ENCODE assay signal across 20 cellular contexts in genomic region chr1:33985166-33985565, GRCh38.
DNase-seq lines count a peak whose midpoint lies in the region; ATAC-seq and TF ChIP-seq lines count a peak whose summit lies in the region.
"Had no signal": no experiment of that assay in that cellular context is flagged by ENCODE, and none has a peak within 500 bp of the region (broad histone marks: within the 10 kb centered on the region; RNA-seq: fewer than 3 reads in every experiment).

No MANE protein-coding gene starts in this region.

- TF ChIP-seq CTCF in AG09309 (IDR thresholded peaks at IDR 0.05; ENCODE audit: control insufficient read depth, insufficient read depth, low read depth, low read length, missing control alignments), result no peak
- no peak for TF ChIP-seq CTCF in ascending aorta (IDR thresholded peaks at IDR 0.05)
- no peak for TF ChIP-seq CTCF in left lung (IDR thresholded peaks at IDR 0.05)

- H3K27ac ChIP-seq in ascending aorta (peak overlapping the region; percentile 60 to 82), left lung (no peak overlapping the region)
- H3K27ac ChIP-seq: epithelial cell of prostate had no signal

- no peaks in the 10 kb centered on the region for H3K4me1 Mint-ChIP-seq in activated CD4-positive, alpha-beta T cell treated with anti-CD3 and anti-CD28 coated beads, Interleukin-2, amount 10 ng/mL, durations not matched to agents 24 days and 14 days
- H3K4me1 Mint-ChIP-seq: activated CD8-positive, alpha-beta memory T cell treated with anti-CD3 and anti-CD28 coated beads, Interleukin-2, amount 10 ng/mL, durations not matched to agents 7 days and 5 days; neural crest cell had no signal

- intact Hi-C loops in ascending aorta (cut with DNase I), result loop anchor here (2.0 kb wide), 2 partner anchors 82 to 178 kb away; no protein-coding TSS in a partner anchor
- intact Hi-C loops in left lung (cut with DNase I), result no loop called here
- intact Hi-C loops in activated CD4-positive, alpha-beta T cell treated with anti-CD3 and anti-CD28 coated beads, Interleukin-2, amount 10 ng/mL, durations not matched to agents 24 days and 14 days (cut with micrococcal nuclease), result no loop called here

- peak; percentile 64 for DNase-seq in AG09309 (ENCODE audit: low read depth)
- DNase-seq in ELF-1 (ENCODE audit: low read depth, low spot score), result peak; percentile 44
- DNase-seq in ascending aorta (ENCODE audit: low spot score in 2 of 2), result peak in 1 of 2 donors; percentile 67
- DNase-seq in left lung, result no peak
- no peak for DNase-seq in HPDE6-E6E7 (ENCODE audit: extremely low spot score)
- no peak for DNase-seq in activated CD4-positive, alpha-beta T cell treated with anti-CD3 and anti-CD28 coated beads, Interleukin-2, amount 10 ng/mL, durations not matched to agents 24 days and 14 days
- DNase-seq in KG1 (lab: John Stamatoyannopoulos, UW), result no peak
- DNase-seq: activated CD8-positive, alpha-beta memory T cell treated with anti-CD3 and anti-CD28 coated beads, Interleukin-2, amount 10 ng/mL, durations not matched to agents 7 days and 5 days; activated effector memory CD4-positive, alpha-beta T cell treated with anti-CD3 and anti-CD28 coated beads, Interleukin-2, amount 50 U/mL, for 16 hours; BE2C; cortex of kidney; midbrain; NCI-H1092; retina; SHP77 treated with DMSO at 0.1 percent for 48 hours; T-helper 2 cell had no signal

- no peak overlapping the region for H3K4me3 Mint-ChIP-seq in activated CD4-positive, alpha-beta T cell treated with anti-CD3 and anti-CD28 coated beads, Interleukin-2, amount 10 ng/mL, durations not matched to agents 24 days and 14 days
- H3K4me3 Mint-ChIP-seq: activated CD8-positive, alpha-beta memory T cell treated with anti-CD3 and anti-CD28 coated beads, Interleukin-2, amount 10 ng/mL, durations not matched to agents 7 days and 5 days; neural crest cell had no signal

- no peak overlapping the region for H3K27ac Mint-ChIP-seq in activated CD4-positive, alpha-beta T cell treated with anti-CD3 and anti-CD28 coated beads, Interleukin-2, amount 10 ng/mL, durations not matched to agents 24 days and 14 days
- H3K27ac Mint-ChIP-seq: activated CD8-positive, alpha-beta memory T cell treated with anti-CD3 and anti-CD28 coated beads, Interleukin-2, amount 10 ng/mL, durations not matched to agents 7 days and 5 days had no signal

- H3K36me3 ChIP-seq in ascending aorta, result no peaks in the 10 kb centered on the region
- no peaks in the 10 kb centered on the region for H3K36me3 ChIP-seq in left lung
- H3K36me3 ChIP-seq: BE2C had no signal

- H3K27me3 Mint-ChIP-seq in activated CD4-positive, alpha-beta T cell treated with anti-CD3 and anti-CD28 coated beads, Interleukin-2, amount 10 ng/mL, durations not matched to agents 24 days and 14 days, result peaks cover 2% of the 10 kb centered on the region
- H3K27me3 Mint-ChIP-seq: activated CD8-positive, alpha-beta memory T cell treated with anti-CD3 and anti-CD28 coated beads, Interleukin-2, amount 10 ng/mL, durations not matched to agents 7 days and 5 days had no signal

- peaks cover 11 to 20% of the 10 kb centered on the region in 2 donors for H3K4me1 ChIP-seq in ascending aorta
- H3K4me1 ChIP-seq in left lung, result no peaks in the 10 kb centered on the region
- H3K4me1 ChIP-seq: BE2C had no signal

- H3K9me3 Mint-ChIP-seq in activated CD4-positive, alpha-beta T cell treated with anti-CD3 and anti-CD28 coated beads, Interleukin-2, amount 10 ng/mL, durations not matched to agents 24 days and 14 days, result no peaks in the 10 kb centered on the region

- H3K27me3 ChIP-seq in ascending aorta (no peaks in the 10 kb centered on the region), left lung (peaks cover 0 to 10% of the 10 kb centered on the region in 2 donors)
- H3K27me3 ChIP-seq: BE2C had no signal

- H3K4me3 ChIP-seq in AG09309 (ENCODE audit: control insufficient read depth, low read depth, low read length), result no peak overlapping the region
- H3K4me3 ChIP-seq in ascending aorta, result peak overlapping the region in 1 of 2 donors; percentile 25
- H3K4me3 ChIP-seq in left lung, result no peak overlapping the region

- H3K9me3 ChIP-seq in ascending aorta, result no peaks in the 10 kb centered on the region
- H3K9me3 ChIP-seq in left lung, result no peaks in the 10 kb centered on the region
- H3K9me3 ChIP-seq: BE2C had no signal

- ATAC-seq in left lung, result peak; percentile 36
- ATAC-seq in HG02763 (IDR thresholded peaks at IDR 0.05; ENCODE audit: unreplicated experiment), result no peak
- ATAC-seq: activated CD4-positive, CD25-positive, alpha-beta regulatory T cell treated with anti-CD3 and anti-CD28 coated beads, Interleukin-2, amount 50 U/mL, for 24 hours; activated CD8-positive, alpha-beta memory T cell treated with anti-CD3 and anti-CD28 coated beads, Interleukin-2, amount 10 ng/mL, durations not matched to agents 7 days and 5 days had no signal

- H3K36me3 Mint-ChIP-seq in activated CD4-positive, alpha-beta T cell treated with anti-CD3 and anti-CD28 coated beads, Interleukin-2, amount 10 ng/mL, durations not matched to agents 24 days and 14 days (ENCODE audit: low read depth), result no peaks in the 10 kb centered on the region
- H3K36me3 Mint-ChIP-seq: activated CD8-positive, alpha-beta memory T cell treated with anti-CD3 and anti-CD28 coated beads, Interleukin-2, amount 10 ng/mL, durations not matched to agents 7 days and 5 days had no signal

Comparison
In these comparisons a context has a peak if more than half of its experiments do, and no peak if none do; other contexts are left out.
1. DNase-seq: peak in AG09309 (single experiment) and ELF-1 (single experiment); none in left lung (0 of 2), HPDE6-E6E7 (single experiment), activated CD4-positive, alpha-beta T cell treated with anti-CD3 and anti-CD28 coated beads, Interleukin-2, amount 10 ng/mL, durations not matched to agents 24 days and 14 days (single experiment) and KG1 (single experiment).
2. H3K27ac ChIP-seq: peak in ascending aorta (2 of 2); none in left lung (0 of 2).